ENCODE assay signal across 16 cellular contexts in the genomic region with DNA sequence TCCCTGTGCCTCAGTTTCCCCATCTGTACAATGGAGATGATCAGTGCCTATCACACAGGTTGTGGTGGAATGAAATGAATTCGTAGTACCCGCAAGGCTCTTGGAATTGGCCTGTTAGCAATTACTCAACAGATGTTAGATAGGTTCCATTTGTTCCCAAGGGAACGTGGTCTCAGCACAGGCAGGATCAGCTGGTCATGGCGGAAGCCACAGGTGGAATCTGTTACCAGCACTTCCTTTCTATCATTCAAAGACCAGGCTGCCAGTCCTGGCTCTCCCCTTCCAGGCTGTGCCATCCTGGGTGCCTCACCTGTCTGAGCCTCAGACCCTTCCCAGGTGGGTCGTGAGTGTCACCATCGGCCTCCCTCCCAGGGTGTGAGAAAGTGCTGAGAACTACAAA.
DNase-seq lines count a peak whose midpoint lies in the region; ATAC-seq and TF ChIP-seq lines count a peak whose summit lies in the region.
"Had no signal": no experiment of that assay in that cellular context is flagged by ENCODE, and none has a peak within 500 bp of the region (broad histone marks: within the 10 kb centered on the region; RNA-seq: fewer than 3 reads in every experiment).

No MANE protein-coding gene starts in this region.

- no peaks in the 10 kb centered on the region for H3K4me1 Mint-ChIP-seq in activated CD8-positive, alpha-beta memory T cell treated with anti-CD3 and anti-CD28 coated beads, Interleukin-2, amount 10 ng/mL, durations not matched to agents 7 days and 5 days
- H3K4me1 Mint-ChIP-seq: CD14-positive monocyte had no signal

- CTCF ChIA-PET in SK-N-SH (lab: Yijun Ruan, JAX) = interaction anchor here (0.9 to 1.6 kb wide), 3 partner anchors 18 to 127 kb away, joined by 3 to 5 read pairs (median 5); no protein-coding TSS in a partner anchor
- CTCF ChIA-PET in HEK293 (lab: Yijun Ruan, JAX) = interaction anchor here (1.0 kb wide), 1 partner anchor 53 kb away, joined by 3 read pairs; no protein-coding TSS in a partner anchor
- CTCF ChIA-PET in activated CD8-positive, alpha-beta memory T cell treated with anti-CD3 and anti-CD28 coated beads, Interleukin-2, amount 10 ng/mL, durations not matched to agents 7 days and 5 days (lab: Charles Lee) = no interaction called here

- ATAC-seq in SK-N-SH treated with all-trans-retinoic acid at 6 μM for 48 hours (no peak), HG03039 (IDR thresholded peaks at IDR 0.05; ENCODE audit: unreplicated experiment) (no peak)
- no peak for ATAC-seq in activated CD8-positive, alpha-beta memory T cell treated with anti-CD3 and anti-CD28 coated beads, Interleukin-2, amount 10 ng/mL, durations not matched to agents 7 days and 5 days

- no peaks in the 10 kb centered on the region for H3K9me3 Mint-ChIP-seq in activated CD8-positive, alpha-beta memory T cell treated with anti-CD3 and anti-CD28 coated beads, Interleukin-2, amount 10 ng/mL, durations not matched to agents 7 days and 5 days (ENCODE audit: low read depth)
- H3K9me3 Mint-ChIP-seq: T-helper 1 cell treated with Interleukin-12 subunit alpha and Interleukin-12 subunit beta and Interleukin-4 antibody, amounts not matched to agents 30 μg/mL and 1 μg/mL, for 36 hours had no signal

- H3K9me2 ChIP-seq in SK-N-SH = no peaks in the 10 kb centered on the region

- no peak overlapping the region for H3K27ac Mint-ChIP-seq in activated CD8-positive, alpha-beta memory T cell treated with anti-CD3 and anti-CD28 coated beads, Interleukin-2, amount 10 ng/mL, durations not matched to agents 7 days and 5 days
- H3K27ac Mint-ChIP-seq: CD14-positive monocyte; T-helper 1 cell treated with Interleukin-12 subunit alpha and Interleukin-12 subunit beta and Interleukin-4 antibody, amounts not matched to agents 30 μg/mL and 1 μg/mL, for 36 hours had no signal

- no peak overlapping the region for H3K4me3 Mint-ChIP-seq in activated CD8-positive, alpha-beta memory T cell treated with anti-CD3 and anti-CD28 coated beads, Interleukin-2, amount 10 ng/mL, durations not matched to agents 7 days and 5 days
- H3K4me3 Mint-ChIP-seq: CD14-positive monocyte; T-helper 1 cell treated with Interleukin-12 subunit alpha and Interleukin-12 subunit beta and Interleukin-4 antibody, amounts not matched to agents 30 μg/mL and 1 μg/mL, for 36 hours had no signal

- POLR2A ChIA-PET in SK-N-SH (lab: Yijun Ruan, JAX) (no interaction called here), HEK293 (lab: Yijun Ruan, JAX) (no interaction called here)

- DNase-seq in SK-N-SH = peak; percentile 46
- peak; percentile 83 for DNase-seq in NCI-H82 (lab: John Stamatoyannopoulos, UW)
- no peak for DNase-seq in effector CD8-positive, alpha-beta T cell (lab: John Stamatoyannopoulos, UW)
- no peak for DNase-seq in activated CD8-positive, alpha-beta memory T cell treated with anti-CD3 and anti-CD28 coated beads, Interleukin-2, amount 10 ng/mL, durations not matched to agents 7 days and 5 days
- DNase-seq: GOT3, KBM-7, NCI-H1105 treated with DMSO at 0.1 percent for 48 hours, NCI-H187 treated with DMSO at 0.1 percent for 48 hours, NCI-H2227 treated with DMSO at 0.1 percent for 48 hours, RPMI8226, SIG-M5 had no signal

- no peak for TF ChIP-seq RAD21 in SK-N-SH (IDR thresholded peaks at IDR 0.05; ENCODE audit: low read length)

- H3K9ac ChIP-seq in SK-N-SH = no peak overlapping the region

- H3K27me3 ChIP-seq in SK-N-SH (ENCODE audit: insufficient read depth) = no peaks in the 10 kb centered on the region

- no peak for TF ChIP-seq EP300 in SK-N-SH (IDR thresholded peaks at IDR 0.05; ENCODE audit: borderline replicate concordance in 1 of 2, low read depth in 1 of 2, low read length in 1 of 2)

- no peaks in the 10 kb centered on the region for H3K36me3 Mint-ChIP-seq in activated CD8-positive, alpha-beta memory T cell treated with anti-CD3 and anti-CD28 coated beads, Interleukin-2, amount 10 ng/mL, durations not matched to agents 7 days and 5 days
- H3K36me3 Mint-ChIP-seq: CD14-positive monocyte had no signal

- no peak overlapping the region for H3K4me2 ChIP-seq in SK-N-SH

- TF ChIP-seq CTCF in SK-N-SH (IDR thresholded peaks at IDR 0.05) = no peak
- TF ChIP-seq CTCF in HEK293 (tag by site-specific recombination; IDR thresholded peaks at IDR 0.05) = no peak

- peaks cover 16% of the 10 kb centered on the region for H3K27me3 Mint-ChIP-seq in activated CD8-positive, alpha-beta memory T cell treated with anti-CD3 and anti-CD28 coated beads, Interleukin-2, amount 10 ng/mL, durations not matched to agents 7 days and 5 days

- 45% methylated on average over 4 of the region's 6 CpGs for WGBS in SK-N-SH (ENCODE audit: low lambda C conversion rate)

- no peak overlapping the region for H3K4me3 ChIP-seq in SK-N-SH (ENCODE audit: low read depth in 2 of 2, low read length in 1 of 2)
- H3K4me3 ChIP-seq in HEK293 (ENCODE audit: low read depth, low read length) = no peak overlapping the region

- H3K36me3 ChIP-seq in SK-N-SH (replicated peaks in 1 of 2; ENCODE audit: control insufficient read depth in 1 of 2, insufficient read depth in 2 of 2, low read length in 1 of 2) (no peaks in the 10 kb centered on the region), HEK293 (ENCODE audit: control insufficient read depth in 2 of 2, insufficient read depth in 1 of 2, low read length in 2 of 2) (no peaks in the 10 kb centered on the region)

- no peak overlapping the region for H2AFZ ChIP-seq in SK-N-SH (ENCODE audit: low read depth)

- no peak overlapping the region for H3K27ac ChIP-seq in SK-N-SH (ENCODE audit: low read depth in 2 of 2, low read length in 1 of 2)
- no peak overlapping the region for H3K27ac ChIP-seq in HEK293 (ENCODE audit: extremely low read depth, low read depth, low read length)

- H3K9me3 ChIP-seq in SK-N-SH = no peaks in the 10 kb centered on the region
- no peaks in the 10 kb centered on the region for H3K9me3 ChIP-seq in HEK293 (ENCODE audit: control insufficient read depth, insufficient read depth, low read depth, low read length)

- no peaks in the 10 kb centered on the region; a peak in 1 of 4 replicates for H3K4me1 ChIP-seq in SK-N-SH (ENCODE audit: control insufficient read depth in 1 of 2, insufficient read depth in 2 of 2, low read depth in 1 of 2, low read length in 1 of 2)
- H3K4me1 ChIP-seq in HEK293 (ENCODE audit: control insufficient read depth, insufficient read depth, low read length) = 0 out of 2 replicates have a peak, but pooled peaks cover 2% of the 10 kb centered on the region

- no peaks in the 10 kb centered on the region for H3K79me2 ChIP-seq in SK-N-SH (ENCODE audit: insufficient read depth)

- no peaks in the 10 kb centered on the region for H3F3A ChIP-seq in SK-N-SH (replicated peaks; ENCODE audit: insufficient read depth)

- no peaks in the 10 kb centered on the region for H4K20me1 ChIP-seq in SK-N-SH (ENCODE audit: insufficient read depth)

TF ChIP-seq in SK-N-SH, 30 proteins besides CTCF, POLR2A, EP300 and RAD21:
- TF ChIP-seq RXRA (IDR thresholded peaks at IDR 0.05; ENCODE audit: borderline replicate concordance, low read depth) = no peak
- no peak for TF ChIP-seq EZH2phosphoT487 (IDR thresholded peaks at IDR 0.05; ENCODE audit: borderline replicate concordance, low read depth)

TF ChIP-seq in SK-N-SH treated with all-trans-retinoic acid at 6 μM for 48 hours, 23 proteins besides CTCF, POLR2A, EP300 and RAD21 (continues in another document):
- TF ChIP-seq ZC3H10 (CRISPR knock-in tag; IDR thresholded peaks at IDR 0.05) (no peak), CREB5 (CRISPR knock-in tag; IDR thresholded peaks at IDR 0.05; ENCODE audit: low read depth) (no peak)

TF ChIP-seq in HEK293, 187 proteins besides CTCF, POLR2A, EP300 and RAD21:
- TF ChIP-seq SCRT2 (tag by site-specific recombination; IDR thresholded peaks at IDR 0.05) (peak; percentile 71), SCRT1 (tag by site-specific recombination; IDR thresholded peaks at IDR 0.05; ENCODE audit: borderline replicate concordance) (peak; percentile 65; the same call in 1 of the 2 replicates), ZNF514 (tag by site-specific recombination; IDR thresholded peaks at IDR 0.05) (no peak)

Comparison
In these comparisons a context has a peak if more than half of its experiments do, and no peak if none do; other contexts are left out.
1. DNase-seq: peak in SK-N-SH (single experiment) and NCI-H82 (single experiment); none in effector CD8-positive, alpha-beta T cell (single experiment) and activated CD8-positive, alpha-beta memory T cell treated with anti-CD3 and anti-CD28 coated beads, Interleukin-2, amount 10 ng/mL, durations not matched to agents 7 days and 5 days (single experiment).